In the genomic region with DNA sequence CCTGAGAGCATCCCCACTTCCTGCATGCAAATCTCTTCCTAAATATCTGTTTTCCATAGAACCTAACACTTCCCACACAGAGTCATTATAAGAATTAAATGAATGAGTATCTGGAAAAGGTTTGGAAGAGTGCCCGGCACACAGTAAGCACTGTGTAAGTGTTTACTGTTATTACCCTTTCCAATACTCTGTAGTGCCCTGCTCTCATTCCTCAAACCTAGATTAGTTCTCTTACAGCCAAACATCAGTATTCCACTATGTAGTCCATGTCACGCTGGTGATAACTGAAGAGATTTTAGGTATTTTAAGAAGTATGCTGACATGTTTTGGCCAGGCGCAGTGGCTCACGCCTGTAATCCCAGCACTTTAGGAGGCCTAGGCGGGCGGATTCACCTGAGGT, we compare ENCODE assay signal across 9 cellular contexts.
"Had no signal": no experiment of that assay in that cellular context is flagged by ENCODE, and none has a peak within 500 bp of the region (broad histone marks: within the 10 kb centered on the region; RNA-seq: fewer than 3 reads in every experiment).

No MANE protein-coding gene starts in this region.

- H3K4me1 ChIP-seq: HAP-1 had no signal

- H3K4me3 ChIP-seq: GM23248, HAP-1 had no signal

- H3K27ac ChIP-seq: GM23248, HL-60 had no signal

- ATAC-seq: HCT116, HepG2 had no signal

- DNase-seq: GM23248, GOT3, H7, HFFc6, KBM-7 had no signal

- H3K36me3 ChIP-seq: HAP-1 had no signal

- H3K9me3 ChIP-seq: HAP-1 had no signal
